ENCODE assay signal across 27 cellular contexts in the genomic region with DNA sequence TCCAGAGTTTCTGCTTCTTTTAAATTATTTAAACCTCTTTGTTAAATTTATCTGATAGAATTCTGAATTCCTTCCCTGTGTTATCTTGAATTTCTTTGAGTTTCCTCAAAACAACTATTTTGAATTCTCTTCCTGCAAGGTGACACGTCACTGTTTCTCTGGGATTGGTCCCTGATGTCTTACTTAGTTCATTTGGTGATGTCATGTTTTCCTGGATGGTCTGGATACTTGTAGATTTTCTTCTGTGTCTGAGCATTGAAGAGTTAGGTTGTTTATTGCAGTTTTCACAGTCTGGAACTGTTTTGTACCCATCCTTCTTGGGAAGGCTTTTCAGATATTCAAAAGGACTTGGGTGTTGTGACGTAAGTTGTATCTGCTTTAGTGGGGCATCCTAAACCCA.
"Had no signal": no experiment of that assay in that cellular context is flagged by ENCODE, and none has a peak within 500 bp of the region (broad histone marks: within the 10 kb centered on the region; RNA-seq: fewer than 3 reads in every experiment).

No MANE protein-coding gene starts in this region.

- H3K4me3 ChIP-seq: stomach, suprapubic skin, testis, thoracic aorta, thyroid gland, tibial artery, tibial nerve, transverse colon, upper lobe of left lung, upper lobe of right lung, uterus, vagina had no signal

- ATAC-seq: stimulated activated effector memory CD8-positive, alpha-beta T cell treated with anti-CD3 and anti-CD28 coated beads, Interleukin-12 subunit alpha, Interleukin-12 subunit beta, amount 100 ng/mL, for 72 hours; stimulated activated memory B cell treated with anti-CD40 and anti-IgM and Interleukin-4, amounts not matched to agents 10 μg/mL and 1 μg/mL and 100 μg/mL, for 72 hours; stimulated activated naive B cell treated with anti-CD40 and anti-IgM and Interleukin-4, amounts not matched to agents 10 μg/mL and 1 μg/mL and 100 μg/mL, for 72 hours; stimulated activated naive CD8-positive, alpha-beta T cell treated with anti-CD3 and anti-CD28 coated beads, Interleukin-15, amount 100 ng/mL, for 72 hours; stimulated activated naive CD8-positive, alpha-beta T cell treated with anti-CD3 and anti-CD28 coated beads, Interleukin-15, Interleukin-2, amounts not matched to agents 100 U/mL and 50 U/mL, for 24 hours had no signal

- H3K36me3 ChIP-seq: stomach, suprapubic skin, thoracic aorta, thyroid gland, tibial artery, tibial nerve, transverse colon, upper lobe of left lung, upper lobe of right lung, uterus, vagina had no signal

- H3K9me3 ChIP-seq: stomach, suprapubic skin, testis, thoracic aorta, thyroid gland, tibial artery, tibial nerve, transverse colon, upper lobe of left lung, upper lobe of right lung, uterus, vagina had no signal

- H3K27ac ChIP-seq: stomach, suprapubic skin, testis, thoracic aorta, thyroid gland, tibial artery, tibial nerve, transverse colon, upper lobe of left lung, upper lobe of right lung, uterus, vagina had no signal

- H3K27me3 ChIP-seq: stomach, suprapubic skin, testis, thyroid gland, tibial artery, tibial nerve, transverse colon, upper lobe of left lung, upper lobe of right lung, uterus, vagina had no signal

- H3K4me1 ChIP-seq: stomach, suprapubic skin, testis, thyroid gland, tibial artery, tibial nerve, transverse colon, upper lobe of left lung, upper lobe of right lung, uterus, vagina had no signal

- DNase-seq: stimulated activated CD4-positive, alpha-beta T cell treated with anti-CD3 and anti-CD28 coated beads, Interleukin-2, amount 100 ng/mL, for 48 hours; stimulated activated CD4-positive, alpha-beta T cell treated with anti-CD3 and anti-CD28 coated beads, Interleukin-4, amount 100 ng/mL, for 1 hour; stimulated activated CD4-positive, alpha-beta T cell treated with anti-CD3 and anti-CD28 coated beads, Interleukin-4, amount 100 ng/mL, for 24 hours; stimulated activated CD4-positive, alpha-beta T cell treated with anti-CD3 and anti-CD28 coated beads, Interleukin-4, amount 100 ng/mL, for 4 hours; stimulated activated CD8-positive, alpha-beta memory T cell treated with anti-CD3 and anti-CD28 coated beads, Interleukin-4, amount 100 ng/mL, for 48 hours; stimulated activated naive B cell treated with anti-CD40 and anti-IgM and Interleukin-4, amounts not matched to agents 10 μg/mL and 1 μg/mL and 100 μg/mL, for 72 hours; stimulated activated naive CD4-positive, alpha-beta T cell; stimulated activated naive CD4-positive, alpha-beta T cell treated with Interleukin-2 at 50 U/mL for 16 hours; stimulated activated naive CD8-positive, alpha-beta T cell treated with anti-CD3 and anti-CD28 coated beads, Interleukin-15, amount 100 ng/mL, for 72 hours; stimulated activated naive CD8-positive, alpha-beta T cell treated with anti-CD3 and anti-CD28 coated beads, Interleukin-15, Interleukin-2, amounts not matched to agents 100 U/mL and 50 U/mL, for 24 hours; stomach; substantia nigra; testis; thyroid gland; tibial artery; transverse colon; trophoblast cell; upper lobe of left lung; upper lobe of right lung; uterus had no signal

- FAIRE-seq: urothelium cell line had no signal
